ENCODE assay signal across 16 cellular contexts in the genomic region with DNA sequence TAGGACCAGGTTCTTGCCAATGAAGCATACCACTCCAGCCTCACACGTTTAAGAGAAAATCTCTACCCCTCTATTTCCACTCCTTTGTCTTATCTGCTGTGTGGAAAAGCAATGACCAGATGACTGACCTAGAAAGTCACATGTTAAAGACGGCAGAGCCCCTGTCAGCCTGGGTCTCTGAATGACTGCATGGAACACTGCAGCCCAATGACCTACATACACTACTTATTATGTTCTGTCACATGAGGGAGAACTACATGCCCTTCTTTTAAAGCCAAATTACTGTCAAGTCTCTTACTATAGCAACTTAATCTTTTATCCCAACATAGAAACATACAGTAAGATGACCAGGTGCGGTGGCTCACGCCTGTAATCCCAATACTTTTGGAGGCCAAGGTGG.
DNase-seq lines count a peak whose midpoint lies in the region; ATAC-seq and TF ChIP-seq lines count a peak whose summit lies in the region.
"Had no signal": no experiment of that assay in that cellular context is flagged by ENCODE, and none has a peak within 500 bp of the region (broad histone marks: within the 10 kb centered on the region; RNA-seq: fewer than 3 reads in every experiment).

No MANE protein-coding gene starts in this region.

- no peak overlapping the region for H3K4ac ChIP-seq in IMR-90 (ENCODE audit: low read depth, low read length)

- H4K5ac ChIP-seq in IMR-90 (ENCODE audit: low read depth, low read length): 0 out of 2 replicates have a peak overlapping the region, but pooled peaks have one; percentile 31

- H3K36me3 ChIP-seq in IMR-90 (ENCODE audit: control insufficient read depth, insufficient read depth, low read length): no peaks in the 10 kb centered on the region
- H3K36me3 ChIP-seq: BE2C had no signal

- in situ Hi-C loops in IMR-90 (cut with MboI; ENCODE audit: low sequenced_read_pairs): no loop called here

- no peak overlapping the region for H3K27ac ChIP-seq in IMR-90 (ENCODE audit: insufficient read depth, low read length)

- no peak overlapping the region for H3K14ac ChIP-seq in IMR-90 (replicated peaks; ENCODE audit: low read depth, low read length)

- no peaks in the 10 kb centered on the region for H3K4me1 ChIP-seq in IMR-90 (ENCODE audit: control insufficient read depth, insufficient read depth, low read length)
- H3K4me1 ChIP-seq: BE2C had no signal

- no peak overlapping the region for H3K23ac ChIP-seq in IMR-90 (ENCODE audit: low read depth, low read length)

- no peaks in the 10 kb centered on the region for H3K9me3 ChIP-seq in IMR-90 (ENCODE audit: control insufficient read depth, insufficient read depth, low read length)
- H3K9me3 ChIP-seq: BE2C had no signal

- no peak for TF ChIP-seq RAD21 in IMR-90 (IDR thresholded peaks at IDR 0.05; ENCODE audit: low read length)

- intact Hi-C loops in IMR-90 (cut with micrococcal nuclease): loop anchor here (5.0 kb wide), 1 partner anchor 35 kb away; no protein-coding TSS in a partner anchor

- H2BK20ac ChIP-seq in IMR-90 (ENCODE audit: low read depth, low read length): no peak overlapping the region; the same call in 1 of the 2 replicates

- BruUV-seq in IMR-90 (replicated peaks; lab: Mats Ljungman, UMichigan): no TSS peak

- no peak overlapping the region for H3K4me3 ChIP-seq in IMR-90 (ENCODE audit: insufficient read depth, low read depth, low read length)
- H3K4me3 ChIP-seq: GM23338 had no signal

- H3K79me1 ChIP-seq in IMR-90 (ENCODE audit: low read depth in 1 of 2, low read length in 2 of 2): peaks cover 0 to 8% of the 10 kb centered on the region in 2 experiments; a peak in 3 of 4 replicates

- no peak overlapping the region for H4K91ac ChIP-seq in IMR-90 (ENCODE audit: insufficient read depth, low read depth, low read length)

- CTCF ChIA-PET in IMR-90 (lab: Yijun Ruan, JAX): interaction anchor here (0.6 to 1.6 kb wide), 2 partner anchors 10 to 13 kb away, joined by 3 to 4 read pairs; no protein-coding TSS in a partner anchor

- H3K18ac ChIP-seq in IMR-90 (ENCODE audit: low read depth, low read length): no peak overlapping the region

- H2AK9ac ChIP-seq in IMR-90 (replicated peaks; ENCODE audit: low read depth, low read length, poor library complexity): no peak overlapping the region

- DNase-seq in IMR-90: no peak
- no peak for DNase-seq in nephron progenitor cell
- DNase-seq in activated naive CD4-positive, alpha-beta T cell treated with anti-CD3 and anti-CD28 coated beads, Interleukin-2, amount 50 U/mL, for 16 hours: no peak
- no peak for DNase-seq in type B pancreatic cell (ENCODE audit: extremely low spot score, unreplicated experiment)
- DNase-seq in omental fat pad (ENCODE audit: low spot score): no peak
- DNase-seq: ACHN; BE2C; CD4-positive, alpha-beta memory T cell; DMS153; DMS79; GDM1; HCEC 1CT had no signal

- H2AK5ac ChIP-seq in IMR-90 (ENCODE audit: low read depth, low read length): no peak overlapping the region; the same call in 1 of the 2 replicates

- H2AFZ ChIP-seq in IMR-90 (replicated peaks; ENCODE audit: low read length, poor library complexity): no peak overlapping the region
- H2AFZ ChIP-seq: GM23338 had no signal

- no peak overlapping the region for H2BK120ac ChIP-seq in IMR-90 (ENCODE audit: low read depth, low read length)

- H3K27me3 ChIP-seq in IMR-90 (ENCODE audit: control insufficient read depth, insufficient read depth, low read length): no peaks in the 10 kb centered on the region
- H3K27me3 ChIP-seq: BE2C had no signal

- TF ChIP-seq CTCF in IMR-90 (conservative IDR thresholded peaks at IDR 0.05; ENCODE audit: low read depth, low read length) (no peak), brain (conservative IDR thresholded peaks at IDR 0.05) (no peak), nephron progenitor cell (IDR thresholded peaks at IDR 0.05) (no peak), type B pancreatic cell (conservative IDR thresholded peaks at IDR 0.05) (no peak), omental fat pad (IDR thresholded peaks at IDR 0.05) (no peak)

- dilution Hi-C loops in IMR-90 (cut with HindIII; ENCODE audit: low sequenced_read_pairs, unreplicated experiment): no loop called here

- no peak overlapping the region for H4K8ac ChIP-seq in IMR-90 (ENCODE audit: low read depth in 2 of 2, low read length in 2 of 2)

- H3K27me3 Mint-ChIP-seq in brain: no peaks in the 10 kb centered on the region
- peaks cover 3% of the 10 kb centered on the region for H3K27me3 Mint-ChIP-seq in nephron progenitor cell (ENCODE audit: low read depth, poor library complexity)
- no peaks in the 10 kb centered on the region for H3K27me3 Mint-ChIP-seq in type B pancreatic cell
- H3K27me3 Mint-ChIP-seq: CD4-positive, alpha-beta memory T cell had no signal

- no peak for ATAC-seq in IMR-90 (ENCODE audit: low read depth)
- ATAC-seq in GM21367 (IDR thresholded peaks at IDR 0.05; ENCODE audit: unreplicated experiment): no peak
- ATAC-seq in omental fat pad (ENCODE audit: low FRiP score): no peak
- ATAC-seq: GM23338 had no signal

- no peak overlapping the region for H2BK5ac ChIP-seq in IMR-90 (ENCODE audit: low read depth, low read length, poor library complexity, severe bottlenecking)

- H3K56ac ChIP-seq in IMR-90 (ENCODE audit: extremely low read depth, insufficient read depth, low read length): no peak overlapping the region

- POLR2A ChIA-PET in IMR-90 (lab: Charles Lee; ENCODE audit: unreplicated experiment): no interaction called here

- no peak for TF ChIP-seq POLR2A in IMR-90 (IDR thresholded peaks at IDR 0.05; ENCODE audit: low read depth, low read length)

- no peaks in the 10 kb centered on the region; the same call in 1 of the 2 replicates for H3K9me1 ChIP-seq in IMR-90 (ENCODE audit: insufficient read depth, low read length)

- H3K4me2 ChIP-seq in IMR-90 (ENCODE audit: low read depth, low read length): no peak overlapping the region
- H3K4me2 ChIP-seq: GM23338 had no signal

- H3K4me1 Mint-ChIP-seq in brain (peaks cover 21% of the 10 kb centered on the region), nephron progenitor cell (peaks cover 42% of the 10 kb centered on the region), type B pancreatic cell (ENCODE audit: unreplicated experiment) (peaks cover 16% of the 10 kb centered on the region)

- no peak overlapping the region for H3K9ac ChIP-seq in IMR-90 (ENCODE audit: low read depth, low read length)

- WGBS in IMR-90 (ENCODE audit: extremely low coverage in 2 of 2, insufficient read length in 1 of 2), 2 experiments: no CpG with 5 or more reads among the region's 4 CpGs

- peaks cover 0 to 2% (median 0%) of the 10 kb centered on the region in 5 experiments for H3K9me3 Mint-ChIP-seq in brain
- H3K9me3 Mint-ChIP-seq in nephron progenitor cell: peaks cover 12% of the 10 kb centered on the region
- H3K9me3 Mint-ChIP-seq in type B pancreatic cell: peaks cover 3% of the 10 kb centered on the region
- H3K9me3 Mint-ChIP-seq: CD14-positive monocyte; CD4-positive, alpha-beta memory T cell; GM23338 had no signal

- H4K20me1 ChIP-seq in IMR-90 (ENCODE audit: insufficient read depth, low read length): no peaks in the 10 kb centered on the region

- no peak overlapping the region for H2BK15ac ChIP-seq in IMR-90 (ENCODE audit: low read depth, low read length)

- H3K27ac Mint-ChIP-seq in brain (peak overlapping the region in 3 of 5 experiments; percentile 27 to 77 (median 45)), nephron progenitor cell (peak overlapping the region; percentile 14), type B pancreatic cell (no peak overlapping the region)
- H3K27ac Mint-ChIP-seq: CD14-positive monocyte; CD4-positive, alpha-beta memory T cell; GM23338 had no signal

- peaks cover 4% of the 10 kb centered on the region for H3K36me3 Mint-ChIP-seq in brain
- H3K36me3 Mint-ChIP-seq in nephron progenitor cell (ENCODE audit: low read depth): peaks cover 9% of the 10 kb centered on the region
- H3K36me3 Mint-ChIP-seq in type B pancreatic cell: no peaks in the 10 kb centered on the region
- H3K36me3 Mint-ChIP-seq: CD14-positive monocyte had no signal

- no peak overlapping the region for H3K4me3 Mint-ChIP-seq in brain
- no peak overlapping the region for H3K4me3 Mint-ChIP-seq in nephron progenitor cell
- H3K4me3 Mint-ChIP-seq in type B pancreatic cell: no peak overlapping the region
- H3K4me3 Mint-ChIP-seq: CD14-positive monocyte; CD4-positive, alpha-beta memory T cell; GM23338 had no signal

TF ChIP-seq in IMR-90, 13 proteins besides CTCF, POLR2A, EP300 and RAD21:
- TF ChIP-seq SMC3 (IDR thresholded peaks at IDR 0.05; ENCODE audit: low read depth, low read length): no peak
- TF ChIP-seq MAZ (IDR thresholded peaks at IDR 0.05; ENCODE audit: borderline replicate concordance, low read depth, low read length): no peak
- TF ChIP-seq MAFK (IDR thresholded peaks at IDR 0.05; ENCODE audit: low read depth, low read length): no peak
- no peak for TF ChIP-seq MXI1 (IDR thresholded peaks at IDR 0.05; ENCODE audit: borderline replicate concordance, low read depth, low read length)
- TF ChIP-seq RCOR1 (IDR thresholded peaks at IDR 0.05; ENCODE audit: insufficient replicate concordance, low read length): no peak
- TF ChIP-seq CEBPB (IDR thresholded peaks at IDR 0.05; ENCODE audit: low read depth, low read length): no peak
- TF ChIP-seq FOS (IDR thresholded peaks at IDR 0.05; ENCODE audit: low read depth, low read length): no peak
- no peak for TF ChIP-seq RFX5 (IDR thresholded peaks at IDR 0.05; ENCODE audit: low read depth, low read length)
- TF ChIP-seq CHD1 (IDR thresholded peaks at IDR 0.05; ENCODE audit: low read depth, low read length): no peak
- TF ChIP-seq BHLHE40 (IDR thresholded peaks at IDR 0.05; ENCODE audit: low read depth, low read length): no peak
- TF ChIP-seq, protein P1, sequence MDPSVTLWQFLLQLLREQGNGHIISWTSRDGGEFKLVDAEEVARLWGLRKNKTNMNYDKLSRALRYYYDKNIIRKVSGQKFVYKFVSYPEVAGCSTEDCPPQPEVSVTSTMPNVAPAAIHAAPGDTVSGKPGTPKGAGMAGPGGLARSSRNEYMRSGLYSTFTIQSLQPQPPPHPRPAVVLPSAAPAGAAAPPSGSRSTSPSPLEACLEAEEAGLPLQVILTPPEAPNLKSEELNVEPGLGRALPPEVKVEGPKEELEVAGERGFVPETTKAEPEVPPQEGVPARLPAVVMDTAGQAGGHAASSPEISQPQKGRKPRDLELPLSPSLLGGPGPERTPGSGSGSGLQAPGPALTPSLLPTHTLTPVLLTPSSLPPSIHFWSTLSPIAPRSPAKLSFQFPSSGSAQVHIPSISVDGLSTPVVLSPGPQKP (IDR thresholded peaks at IDR 0.05; ENCODE audit: borderline replicate concordance, low read depth, low read length): no peak
TF ChIP-seq in IMR-90: peak in this region for 0.
